In genomic region chr22:29478326-29479276, GRCh38 we compare ENCODE assay signal across 7 cellular contexts. TPM values are rescaled to one million over a fixed set of nuclear protein-coding genes. Genes with fewer than 3 reads are reported as not detected.
DNase-seq lines count a peak whose midpoint lies in the region; ATAC-seq and TF ChIP-seq lines count a peak whose summit lies in the region.

No MANE protein-coding gene starts in this region.

- TF ChIP-seq EP300 in ovary (IDR thresholded peaks at IDR 0.05): no peak

- H3K79me2 ChIP-seq in GM23248 (ENCODE audit: insufficient read depth): no peaks in the 10 kb centered on the region

- H3K27me3 Mint-ChIP-seq in dendritic cell treated with granulocyte-macrophage colony-stimulating factor and Interleukin-4, amounts not matched to agents 40 ng/mL and 50 ng/mL, for 4 days: peaks cover 74% of the 10 kb centered on the region

- H3K4me1 ChIP-seq in GM23248 (ENCODE audit: insufficient read depth): no peaks in the 10 kb centered on the region
- H3K4me1 ChIP-seq in ovary (ENCODE audit: insufficient read depth): peaks cover 32% of the 10 kb centered on the region

- DNase-seq in GM23248 (peak; percentile 51), NCI-H69 (lab: John Stamatoyannopoulos, UW) (peak; percentile 24), ovary (peak in 3 of 5 donors; percentile 45 to 66 (median 46)), NCI-H748 treated with DMSO at 0.1 percent for 48 hours (lab: John Stamatoyannopoulos, UW) (no peak)
- no peak for DNase-seq in stimulated activated effector memory CD8-positive, alpha-beta T cell treated with anti-CD3 and anti-CD28 coated beads, Interleukin-12 subunit alpha, Interleukin-12 subunit beta, amount 100 ng/mL, for 72 hours (ENCODE audit: low spot score in 2 of 2)

- H3K4me2 ChIP-seq in GM23248 (ENCODE audit: unreplicated experiment): no peak overlapping the region

- peaks cover 42% of the 10 kb centered on the region for H3K27me3 ChIP-seq in GM23248 (replicated peaks; ENCODE audit: insufficient read depth)
- H3K27me3 ChIP-seq in ovary: no peaks in the 10 kb centered on the region

- H3K4me3 Mint-ChIP-seq in dendritic cell treated with granulocyte-macrophage colony-stimulating factor and Interleukin-4, amounts not matched to agents 40 ng/mL and 50 ng/mL, for 4 days: peak overlapping the region; percentile 59
- H3K4me3 Mint-ChIP-seq in stimulated activated effector memory CD8-positive, alpha-beta T cell treated with anti-CD3 and anti-CD28 coated beads, Interleukin-12 subunit alpha, Interleukin-12 subunit beta, amount 100 ng/mL, for 72 hours: no peak overlapping the region

- no peaks in the 10 kb centered on the region for H3K36me3 Mint-ChIP-seq in dendritic cell treated with granulocyte-macrophage colony-stimulating factor and Interleukin-4, amounts not matched to agents 40 ng/mL and 50 ng/mL, for 4 days (ENCODE audit: low read depth)
- H3K36me3 Mint-ChIP-seq in stimulated activated effector memory CD8-positive, alpha-beta T cell treated with anti-CD3 and anti-CD28 coated beads, Interleukin-12 subunit alpha, Interleukin-12 subunit beta, amount 100 ng/mL, for 72 hours: peaks cover 7% of the 10 kb centered on the region

- in situ Hi-C loops in GM23248 (cut with MboI): no loop called here

- TF ChIP-seq CTCF in ovary (IDR thresholded peaks at IDR 0.05): no peak

- no peaks in the 10 kb centered on the region for H4K20me1 ChIP-seq in GM23248 (ENCODE audit: insufficient read depth)

- H3K4me3 ChIP-seq in GM23248 (no peak overlapping the region), ovary (no peak overlapping the region)

- no peak for TF ChIP-seq POLR2A in ovary (IDR thresholded peaks at IDR 0.05)

- H3K9me3 Mint-ChIP-seq in dendritic cell treated with granulocyte-macrophage colony-stimulating factor and Interleukin-4, amounts not matched to agents 40 ng/mL and 50 ng/mL, for 4 days: no peaks in the 10 kb centered on the region
- H3K9me3 Mint-ChIP-seq in stimulated activated effector memory CD8-positive, alpha-beta T cell treated with anti-CD3 and anti-CD28 coated beads, Interleukin-12 subunit alpha, Interleukin-12 subunit beta, amount 100 ng/mL, for 72 hours: no peaks in the 10 kb centered on the region

- no peak for ATAC-seq in stimulated activated effector memory CD8-positive, alpha-beta T cell treated with anti-CD3 and anti-CD28 coated beads, Interleukin-12 subunit alpha, Interleukin-12 subunit beta, amount 100 ng/mL, for 72 hours
- ATAC-seq in GM18907 (IDR thresholded peaks at IDR 0.05; ENCODE audit: unreplicated experiment): no peak

- no peaks in the 10 kb centered on the region for H3F3A ChIP-seq in GM23248 (ENCODE audit: insufficient read depth)

- no peaks in the 10 kb centered on the region for H3K9me2 ChIP-seq in GM23248 (ENCODE audit: insufficient read depth)

- H2AFZ ChIP-seq in GM23248: no peak overlapping the region

- H3K27ac Mint-ChIP-seq in dendritic cell treated with granulocyte-macrophage colony-stimulating factor and Interleukin-4, amounts not matched to agents 40 ng/mL and 50 ng/mL, for 4 days: peak overlapping the region; percentile 7
- H3K27ac Mint-ChIP-seq in stimulated activated effector memory CD8-positive, alpha-beta T cell treated with anti-CD3 and anti-CD28 coated beads, Interleukin-12 subunit alpha, Interleukin-12 subunit beta, amount 100 ng/mL, for 72 hours: no peak overlapping the region

- intact Hi-C loops in dendritic cell treated with granulocyte-macrophage colony-stimulating factor and Interleukin-4, amounts not matched to agents 40 ng/mL and 50 ng/mL, for 4 days (cut with micrococcal nuclease): loop anchor here (5.0 kb wide), 1 partner anchor 91 kb away; the partner anchor contains the start of gene AP1B1
- intact Hi-C loops in ovary (cut with DNase I): no loop called here

- no peaks in the 10 kb centered on the region for H3K36me3 ChIP-seq in GM23248 (ENCODE audit: low read depth)
- H3K36me3 ChIP-seq in ovary: no peaks in the 10 kb centered on the region

- peaks cover 38% of the 10 kb centered on the region for H3K4me1 Mint-ChIP-seq in dendritic cell treated with granulocyte-macrophage colony-stimulating factor and Interleukin-4, amounts not matched to agents 40 ng/mL and 50 ng/mL, for 4 days (ENCODE audit: low read depth)
- peaks cover 17% of the 10 kb centered on the region for H3K4me1 Mint-ChIP-seq in stimulated activated effector memory CD8-positive, alpha-beta T cell treated with anti-CD3 and anti-CD28 coated beads, Interleukin-12 subunit alpha, Interleukin-12 subunit beta, amount 100 ng/mL, for 72 hours

- no peak overlapping the region for H3K9ac ChIP-seq in GM23248

- H3K9me3 ChIP-seq in GM23248 (ENCODE audit: low read depth): no peaks in the 10 kb centered on the region
- H3K9me3 ChIP-seq in ovary: no peaks in the 10 kb centered on the region

- H3K27ac ChIP-seq in GM23248: no peak overlapping the region
- no peak overlapping the region for H3K27ac ChIP-seq in ovary

- WGBS in GM23248 (ENCODE audit: low coverage in 1 of 2, low lambda C conversion rate in 2 of 2, missing lambda C conversion rate in 2 of 2), 2 experiments: 11 to 12% methylated on average over 19 to 21 of the region's 21 CpGs
- whole genome bisulfite sequencing in ovary, 3 donors: 11 to 13% (median 13%) methylated on average over 21 of the region's 21 CpGs

RNA-seq across cellular contexts. Expression of gene NEFH, which starts 1.4 kb away (rescaled TPM):
- 0.51 and 0.65 TPM in 2 replicates for total RNA-seq in GM23248 (2014; rRNA removed; shearing (Covaris generic))
- polyA plus RNA-seq in GM23248 (2016; fragmentation: Nextera tagmentation; extraction: Ambion mirVana): 2.2 and 2.5 TPM in 2 replicates
- total RNA-seq in ovary: 10 to 100 TPM in 5 of 7 donors, 1 to 10 TPM in 2; 2.6 to 30.6 (median 12.4) TPM
- 10 to 100 TPM in 1 of 2 donors, 1 to 10 TPM in 1; 7.2 to 26.6 TPM for polyA plus RNA-seq in ovary

RNA-seq across cellular contexts. Expression of gene RFPL1, which starts 40.2 kb away (rescaled TPM):
- not detected in 2 replicates for total RNA-seq in GM23248 (2014; rRNA removed; shearing (Covaris generic))
- polyA plus RNA-seq in GM23248 (2016; fragmentation: Nextera tagmentation; extraction: Ambion mirVana) (0.13 TPM in 1 of 2 replicates, not detected in the other), ovary (not detected)
- total RNA-seq in ovary: not detected

Comparison
In these comparisons a context has a peak if more than half of its experiments do, and no peak if none do; other contexts are left out.
1. DNase-seq: peak in GM23248 (single experiment), NCI-H69 (single experiment) and ovary (3 of 5); none in stimulated activated effector memory CD8-positive, alpha-beta T cell treated with anti-CD3 and anti-CD28 coated beads, Interleukin-12 subunit alpha, Interleukin-12 subunit beta, amount 100 ng/mL, for 72 hours (0 of 2) and NCI-H748 treated with DMSO at 0.1 percent for 48 hours (single experiment).